In the genomic region with DNA sequence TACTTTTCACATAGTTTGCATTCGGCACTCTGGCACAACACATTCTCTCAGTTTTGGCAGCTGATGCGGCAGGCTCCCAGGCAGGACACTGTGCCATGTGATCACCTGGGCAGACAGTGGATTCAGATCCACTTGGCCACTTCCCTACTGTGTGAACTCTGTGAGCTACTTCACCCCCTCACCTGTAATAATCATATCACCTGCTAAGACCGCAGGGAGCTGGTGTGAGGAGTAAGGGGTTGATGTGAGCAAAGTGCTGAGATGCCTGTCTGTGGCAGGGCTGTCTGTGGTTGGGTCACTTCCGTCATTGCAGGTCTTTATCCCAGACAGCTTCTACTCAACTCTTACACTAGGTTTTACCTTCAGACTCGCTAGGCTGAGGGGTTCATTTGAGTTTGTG, we compare ENCODE assay signal across 20 cellular contexts. TPM values are rescaled to one million over a fixed set of nuclear protein-coding genes. Genes with fewer than 3 reads are reported as not detected.
DNase-seq lines count a peak whose midpoint lies in the region; ATAC-seq and TF ChIP-seq lines count a peak whose summit lies in the region.
"Had no signal": no experiment of that assay in that cellular context is flagged by ENCODE, and none has a peak within 500 bp of the region (broad histone marks: within the 10 kb centered on the region; RNA-seq: fewer than 3 reads in every experiment).

No MANE protein-coding gene starts in this region.

- H3K36me3 Mint-ChIP-seq in activated CD8-positive, alpha-beta memory T cell treated with anti-CD3 and anti-CD28 coated beads, Interleukin-2, amount 10 ng/mL, durations not matched to agents 7 days and 5 days: peaks cover 29% of the 10 kb centered on the region
- H3K36me3 Mint-ChIP-seq in CD8-positive, alpha-beta memory T cell: peaks cover 6 to 48% (median 12%) of the 10 kb centered on the region in 3 donors
- peaks cover 52% of the 10 kb centered on the region for H3K36me3 Mint-ChIP-seq in activated T-helper 2 cell treated with anti-CD3 and anti-CD28 coated beads, Interferon-gamma antibody, Interleukin-2, Interleukin-4, amounts not matched to agents 10 μg/mL and 5 μg/mL and 100 μg/mL, durations not matched to agents 14 hours and 24 hours and 36 hours (ENCODE audit: low read depth)

- CTCF ChIA-PET in activated CD8-positive, alpha-beta memory T cell treated with anti-CD3 and anti-CD28 coated beads, Interleukin-2, amount 10 ng/mL, durations not matched to agents 7 days and 5 days (lab: Charles Lee): interaction anchor here (0.9 to 1.3 kb wide), 3 partner anchors 9 to 25 kb away, joined by 3 read pairs; no protein-coding TSS in a partner anchor
- CTCF ChIA-PET in CD8-positive, alpha-beta memory T cell (lab: Charles Lee): interaction anchor here (0.9 to 1.1 kb wide), 2 partner anchors 44 to 347 kb away, joined by 3 read pairs; no protein-coding TSS in a partner anchor

- H3K9me3 Mint-ChIP-seq in activated CD8-positive, alpha-beta memory T cell treated with anti-CD3 and anti-CD28 coated beads, Interleukin-2, amount 10 ng/mL, durations not matched to agents 7 days and 5 days (ENCODE audit: low read depth): no peaks in the 10 kb centered on the region
- no peaks in the 10 kb centered on the region for H3K9me3 Mint-ChIP-seq in CD8-positive, alpha-beta memory T cell
- no peaks in the 10 kb centered on the region for H3K9me3 Mint-ChIP-seq in activated T-helper 2 cell treated with anti-CD3 and anti-CD28 coated beads, Interferon-gamma antibody, Interleukin-2, Interleukin-4, amounts not matched to agents 10 μg/mL and 5 μg/mL and 100 μg/mL, durations not matched to agents 14 hours and 24 hours and 36 hours
- H3K9me3 Mint-ChIP-seq: activated T-cell treated with anti-CD3 and anti-CD28 coated beads, Interleukin-2, amount 50 U/mL, for 4 hours; CD14-positive monocyte had no signal

- H3K4me1 ChIP-seq in CD8-positive, alpha-beta memory T cell (ENCODE audit: insufficient read depth, low read length): no peaks in the 10 kb centered on the region
- peaks cover 0 to 42% (median 20%) of the 10 kb centered on the region in 4 donors for H3K4me1 ChIP-seq in right lobe of liver

- WGBS in right lobe of liver (ENCODE audit: insufficient coverage, low coverage, low lambda C conversion rate, missing lambda C conversion rate): 20% methylated on average over 4 of the region's 5 CpGs

- TF ChIP-seq POLR2A in right lobe of liver (IDR thresholded peaks at IDR 0.05): no peak

- peak; percentile 58 for DNase-seq in activated CD8-positive, alpha-beta memory T cell treated with anti-CD3 and anti-CD28 coated beads, Interleukin-2, amount 10 ng/mL, durations not matched to agents 7 days and 5 days
- no peak for DNase-seq in activated CD8-positive, alpha-beta memory T cell treated with anti-CD3 and anti-CD28 coated beads for 24 hours
- DNase-seq in CD8-positive, alpha-beta memory T cell: peak in 4 of 5 donors; percentile 7 to 66 (median 14)
- no peak for DNase-seq in activated T-helper 2 cell treated with anti-CD3 and anti-CD28 coated beads, Interferon-gamma antibody, Interleukin-2, Interleukin-4, amounts not matched to agents 10 μg/mL and 5 μg/mL and 100 μg/mL, durations not matched to agents 14 hours and 24 hours and 36 hours (ENCODE audit: low spot score)
- peak; percentile 65 to 89 (median 87) for DNase-seq in right lobe of liver
- DNase-seq: ACHN; activated CD4-positive, alpha-beta T cell treated with anti-CD3 and anti-CD28 coated beads for 4 hours; activated T-cell treated with anti-CD3 and anti-CD28 coated beads, Interleukin-2, amount 50 U/mL, for 4 hours; DMS53; effector memory CD4-positive, alpha-beta T cell; NCI-H226; spleen; T-helper 9 cell had no signal

- peaks cover 26% of the 10 kb centered on the region for H3K4me1 Mint-ChIP-seq in activated CD8-positive, alpha-beta memory T cell treated with anti-CD3 and anti-CD28 coated beads, Interleukin-2, amount 10 ng/mL, durations not matched to agents 7 days and 5 days
- peaks cover 9 to 29% (median 14%) of the 10 kb centered on the region in 3 donors for H3K4me1 Mint-ChIP-seq in CD8-positive, alpha-beta memory T cell
- peaks cover 6% of the 10 kb centered on the region for H3K4me1 Mint-ChIP-seq in activated T-helper 2 cell treated with anti-CD3 and anti-CD28 coated beads, Interferon-gamma antibody, Interleukin-2, Interleukin-4, amounts not matched to agents 10 μg/mL and 5 μg/mL and 100 μg/mL, durations not matched to agents 14 hours and 24 hours and 36 hours (ENCODE audit: low read depth)

- ATAC-seq in activated CD8-positive, alpha-beta memory T cell treated with anti-CD3 and anti-CD28 coated beads, Interleukin-2, amount 10 ng/mL, durations not matched to agents 7 days and 5 days: peak; percentile 75
- ATAC-seq in right lobe of liver: peak; percentile 82 to 83 (median 83)
- no peak for ATAC-seq in GM18868 (IDR thresholded peaks at IDR 0.05; ENCODE audit: unreplicated experiment)
- no peak for ATAC-seq in GM21528 (IDR thresholded peaks at IDR 0.05; ENCODE audit: low FRiP score, unreplicated experiment)
- no peak for ATAC-seq in HG03432 (IDR thresholded peaks at IDR 0.05; ENCODE audit: unreplicated experiment)
- ATAC-seq: Panc1 had no signal

- H3K4me3 ChIP-seq in CD8-positive, alpha-beta memory T cell (ENCODE audit: low read length): no peak overlapping the region
- H3K4me3 ChIP-seq in right lobe of liver: no peak overlapping the region
- H3K4me3 ChIP-seq: SK-N-MC, spleen had no signal

- no peaks in the 10 kb centered on the region for H3K27me3 ChIP-seq in CD8-positive, alpha-beta memory T cell (ENCODE audit: insufficient read depth, low read length, poor library complexity, severe bottlenecking)
- H3K27me3 ChIP-seq in right lobe of liver: no peaks in the 10 kb centered on the region
- H3K27me3 ChIP-seq: spleen had no signal

- no peaks in the 10 kb centered on the region for H3K9me3 ChIP-seq in CD8-positive, alpha-beta memory T cell (ENCODE audit: low read length)
- no peaks in the 10 kb centered on the region for H3K9me3 ChIP-seq in right lobe of liver
- H3K9me3 ChIP-seq: spleen had no signal

- no peak overlapping the region for H3K27ac ChIP-seq in CD8-positive, alpha-beta memory T cell (ENCODE audit: low read depth, low read length)
- peak overlapping the region in 2 of 3 donors; percentile 73 to 75 for H3K27ac ChIP-seq in right lobe of liver
- H3K27ac ChIP-seq: HL-60, SK-N-MC had no signal

- H3K27me3 Mint-ChIP-seq in activated CD8-positive, alpha-beta memory T cell treated with anti-CD3 and anti-CD28 coated beads, Interleukin-2, amount 10 ng/mL, durations not matched to agents 7 days and 5 days: no peaks in the 10 kb centered on the region
- peaks cover 0 to 2% of the 10 kb centered on the region in 2 donors for H3K27me3 Mint-ChIP-seq in CD8-positive, alpha-beta memory T cell
- no peaks in the 10 kb centered on the region for H3K27me3 Mint-ChIP-seq in activated T-helper 2 cell treated with anti-CD3 and anti-CD28 coated beads, Interferon-gamma antibody, Interleukin-2, Interleukin-4, amounts not matched to agents 10 μg/mL and 5 μg/mL and 100 μg/mL, durations not matched to agents 14 hours and 24 hours and 36 hours (ENCODE audit: low read depth)

- POLR2A ChIA-PET in CD8-positive, alpha-beta memory T cell (lab: Charles Lee): interaction anchor here (0.7 kb wide), 1 partner anchor 9 kb away, joined by 3 read pairs; no protein-coding TSS in a partner anchor

- H3K36me3 ChIP-seq in CD8-positive, alpha-beta memory T cell (ENCODE audit: insufficient read depth, low read length): peaks cover 39% of the 10 kb centered on the region
- peaks cover 0 to 2% (median 0%) of the 10 kb centered on the region in 4 donors for H3K36me3 ChIP-seq in right lobe of liver

- peak overlapping the region; percentile 51 for H3K27ac Mint-ChIP-seq in activated CD8-positive, alpha-beta memory T cell treated with anti-CD3 and anti-CD28 coated beads, Interleukin-2, amount 10 ng/mL, durations not matched to agents 7 days and 5 days
- H3K27ac Mint-ChIP-seq in CD8-positive, alpha-beta memory T cell: peak overlapping the region in 7 of 8 donors; percentile 40 to 91 (median 83)
- H3K27ac Mint-ChIP-seq in activated T-helper 2 cell treated with anti-CD3 and anti-CD28 coated beads, Interferon-gamma antibody, Interleukin-2, Interleukin-4, amounts not matched to agents 10 μg/mL and 5 μg/mL and 100 μg/mL, durations not matched to agents 14 hours and 24 hours and 36 hours: peak overlapping the region; percentile 68

- intact Hi-C loops in activated T-helper 2 cell treated with anti-CD3 and anti-CD28 coated beads, Interferon-gamma antibody, Interleukin-2, Interleukin-4, amounts not matched to agents 10 μg/mL and 5 μg/mL and 100 μg/mL, durations not matched to agents 14 hours and 24 hours and 36 hours (cut with micrococcal nuclease): no loop called here
- intact Hi-C loops in right lobe of liver (cut with DNase I): no loop called here

- no peak for TF ChIP-seq CTCF in right lobe of liver (IDR thresholded peaks at IDR 0.05)

- H3K4me3 Mint-ChIP-seq in activated CD8-positive, alpha-beta memory T cell treated with anti-CD3 and anti-CD28 coated beads, Interleukin-2, amount 10 ng/mL, durations not matched to agents 7 days and 5 days: no peak overlapping the region
- peak overlapping the region in 3 of 7 donors; percentile 3 to 24 (median 14) for H3K4me3 Mint-ChIP-seq in CD8-positive, alpha-beta memory T cell
- no peak overlapping the region for H3K4me3 Mint-ChIP-seq in activated T-helper 2 cell treated with anti-CD3 and anti-CD28 coated beads, Interferon-gamma antibody, Interleukin-2, Interleukin-4, amounts not matched to agents 10 μg/mL and 5 μg/mL and 100 μg/mL, durations not matched to agents 14 hours and 24 hours and 36 hours (ENCODE audit: low read depth)
- H3K4me3 Mint-ChIP-seq: activated T-cell treated with anti-CD3 and anti-CD28 coated beads, Interleukin-2, amount 50 U/mL, for 4 hours; CD14-positive monocyte had no signal

RNA-seq across cellular contexts. Expression of gene AMN, which starts 50.4 kb away (rescaled TPM):
- total RNA-seq in activated CD8-positive, alpha-beta memory T cell treated with anti-CD3 and anti-CD28 coated beads, Interleukin-2, amount 10 ng/mL, durations not matched to agents 7 days and 5 days: under 1 TPM; 0.35 to 0.53 TPM
- total RNA-seq in CD8-positive, alpha-beta memory T cell: under 1 TPM; 0.66 to 0.75 TPM
- 1.6 TPM for polyA plus RNA-seq in CD8-positive, alpha-beta memory T cell
- 0.44 and 0.55 TPM in 2 replicates for total RNA-seq in activated T-helper 2 cell treated with anti-CD3 and anti-CD28 coated beads, Interferon-gamma antibody, Interleukin-2, Interleukin-4, amounts not matched to agents 10 μg/mL and 5 μg/mL and 100 μg/mL, durations not matched to agents 14 hours and 24 hours and 36 hours
- total RNA-seq in right lobe of liver: 10 to 100 TPM in 5 of 6 experiments, 1 to 10 TPM in 1; 7.1 to 69.1 (median 28.6) TPM
- polyA plus RNA-seq: CD14-positive monocyte had no signal

Comparison
In these comparisons a context has a peak if more than half of its experiments do, and no peak if none do; other contexts are left out.
1. DNase-seq: peak in activated CD8-positive, alpha-beta memory T cell treated with anti-CD3 and anti-CD28 coated beads, Interleukin-2, amount 10 ng/mL, durations not matched to agents 7 days and 5 days (single experiment), CD8-positive, alpha-beta memory T cell (4 of 5) and right lobe of liver (3 of 3); none in activated CD8-positive, alpha-beta memory T cell treated with anti-CD3 and anti-CD28 coated beads for 24 hours (single experiment) and activated T-helper 2 cell treated with anti-CD3 and anti-CD28 coated beads, Interferon-gamma antibody, Interleukin-2, Interleukin-4, amounts not matched to agents 10 μg/mL and 5 μg/mL and 100 μg/mL, durations not matched to agents 14 hours and 24 hours and 36 hours (single experiment).
2. ATAC-seq: peak in activated CD8-positive, alpha-beta memory T cell treated with anti-CD3 and anti-CD28 coated beads, Interleukin-2, amount 10 ng/mL, durations not matched to agents 7 days and 5 days (single experiment) and right lobe of liver (4 of 4); none in GM18868 (single experiment), GM21528 (single experiment) and HG03432 (single experiment).
3. Peak in every context shown above with its lines, with median percentiles within 50 percentile points of each other: H3K27ac Mint-ChIP-seq.